ENCODE assay signal across 10 cellular contexts in genomic region chr2:238848941-238849853, GRCh38. TPM values are rescaled to one million over a fixed set of nuclear protein-coding genes. Genes with fewer than 3 reads are reported as not detected.
DNase-seq lines count a peak whose midpoint lies in the region; ATAC-seq and TF ChIP-seq lines count a peak whose summit lies in the region.
"Had no signal": no experiment of that assay in that cellular context is flagged by ENCODE, and none has a peak within 500 bp of the region (broad histone marks: within the 10 kb centered on the region; RNA-seq: fewer than 3 reads in every experiment).

No MANE protein-coding gene starts in this region.

- ATAC-seq in WTC11 (peak; percentile 15), GM21717 (IDR thresholded peaks at IDR 0.05; ENCODE audit: unreplicated experiment) (no peak), GM18517 (IDR thresholded peaks at IDR 0.05; ENCODE audit: unreplicated experiment) (no peak)

- H3K27me3 Mint-ChIP-seq in CD14-positive monocyte (ENCODE audit: low read depth in 3 of 3) (peaks cover 71 to 91% (median 77%) of the 10 kb centered on the region in 3 donors), WTC11 (ENCODE audit: low read depth) (peaks cover 78% of the 10 kb centered on the region)

- no peak overlapping the region for H2BK12ac ChIP-seq in trophoblast cell (ENCODE audit: low read length)

- H2AK5ac ChIP-seq in trophoblast cell (ENCODE audit: low read length) = no peak overlapping the region

- no peak overlapping the region for H4K91ac ChIP-seq in trophoblast cell (ENCODE audit: low read depth, low read length)

- H2BK120ac ChIP-seq in trophoblast cell (ENCODE audit: insufficient read depth, low read length, poor library complexity) = no peak overlapping the region

- POLR2A ChIA-PET in WTC11 (lab: Charles Lee) = no interaction called here

- H3K23ac ChIP-seq in trophoblast cell (ENCODE audit: low read length) = no peak overlapping the region

- H3K4me1 ChIP-seq in left ventricle myocardium inferior (peaks cover 31% of the 10 kb centered on the region), trophoblast cell (ENCODE audit: control insufficient read depth in 1 of 2, insufficient read depth in 2 of 2, low read length in 2 of 2) (peaks cover 10 to 13% of the 10 kb centered on the region in 2 experiments)

- H3K79me1 ChIP-seq in trophoblast cell (ENCODE audit: low read length) = no peaks in the 10 kb centered on the region

- no peak overlapping the region for H3K27ac Mint-ChIP-seq in CD14-positive monocyte
- H3K27ac Mint-ChIP-seq in WTC11 = no peak overlapping the region

- H3K4ac ChIP-seq in trophoblast cell (ENCODE audit: low read depth, low read length) = no peak overlapping the region

- H3K4me3 ChIP-seq in left ventricle myocardium inferior (peak overlapping the region; percentile 67), trophoblast cell (ENCODE audit: low read depth, low read length) (no peak overlapping the region)

- H3K4me2 ChIP-seq in trophoblast cell (ENCODE audit: low read length) = peak overlapping the region; percentile 2

- DNase-seq in CD14-positive monocyte (ENCODE audit: low spot score) = no peak
- peak; percentile 50 for DNase-seq in WTC11 (ENCODE audit: low spot score)
- DNase-seq in left ventricle myocardium inferior = no peak
- peak in 1 of 2 donors; percentile 6 for DNase-seq in trophoblast cell
- DNase-seq in SHP77 treated with DMSO at 0.1 percent for 48 hours (lab: John Stamatoyannopoulos, UW) = no peak
- no peak for DNase-seq in anterior cingulate cortex (lab: John Stamatoyannopoulos, UW)
- DNase-seq: left cardiac atrium had no signal

- no peak overlapping the region for H2AFZ ChIP-seq in trophoblast cell (ENCODE audit: insufficient read depth, low read length, poor library complexity)

- no peak overlapping the region for H3K14ac ChIP-seq in trophoblast cell (ENCODE audit: low read length)

- H3K9ac ChIP-seq in trophoblast cell (ENCODE audit: low read length) = no peak overlapping the region

- H3K27ac ChIP-seq in left ventricle myocardium inferior (replicated peaks) (no peak overlapping the region), trophoblast cell (ENCODE audit: low read depth, low read length) (no peak overlapping the region)

- H3K27me3 ChIP-seq in left ventricle myocardium inferior (ENCODE audit: low read depth) = peaks cover 98% of the 10 kb centered on the region
- H3K27me3 ChIP-seq in trophoblast cell (ENCODE audit: insufficient read depth, low read length) = peaks cover 44% of the 10 kb centered on the region

- H3K36me3 ChIP-seq in left ventricle myocardium inferior (no peaks in the 10 kb centered on the region), trophoblast cell (ENCODE audit: control insufficient read depth in 1 of 2, insufficient read depth in 2 of 2, low read length in 2 of 2) (no peaks in the 10 kb centered on the region)
- H3K36me3 ChIP-seq: adrenal gland had no signal

- H3K4me3 Mint-ChIP-seq in CD14-positive monocyte (peak overlapping the region; percentile 58 to 87), WTC11 (peak overlapping the region; percentile 58)

- TF ChIP-seq CTCF in CD14-positive monocyte (IDR thresholded peaks at IDR 0.05) = no peak
- no peak for TF ChIP-seq CTCF in WTC11 (IDR thresholded peaks at IDR 0.05)
- TF ChIP-seq CTCF in left ventricle myocardium inferior (IDR thresholded peaks at IDR 0.05; ENCODE audit: borderline replicate concordance) = no peak

- CTCF ChIA-PET in WTC11 (lab: Charles Lee) = interaction anchor here (0.7 to 2.6 kb wide), 7 partner anchors 13 to 295 kb away, joined by 3 to 18 read pairs (median 4); no protein-coding TSS in a partner anchor

- H4K8ac ChIP-seq in trophoblast cell (ENCODE audit: low read depth, low read length) = no peak overlapping the region

- H3K9me3 ChIP-seq in left ventricle myocardium inferior (replicated peaks) (no peaks in the 10 kb centered on the region), trophoblast cell (ENCODE audit: insufficient read depth, low read depth, low read length) (peaks cover 2% of the 10 kb centered on the region)
- H3K9me3 ChIP-seq: adrenal gland had no signal

- peaks cover 11% of the 10 kb centered on the region for H3K4me1 Mint-ChIP-seq in CD14-positive monocyte
- H3K4me1 Mint-ChIP-seq in WTC11 = peaks cover 18% of the 10 kb centered on the region

- H4K12ac ChIP-seq in trophoblast cell (ENCODE audit: low read depth, low read length) = no peak overlapping the region

- H2BK5ac ChIP-seq in trophoblast cell (ENCODE audit: low read depth, low read length, poor library complexity) = no peak overlapping the region

- WGBS in trophoblast cell (ENCODE audit: extremely low coverage, insufficient coverage, insufficient read length) = no CpG with 5 or more reads among the region's 73 CpGs

- H3K36me3 Mint-ChIP-seq in CD14-positive monocyte (peaks cover 0 to 2% of the 10 kb centered on the region in 2 donors), WTC11 (no peaks in the 10 kb centered on the region)

- no peaks in the 10 kb centered on the region for H3K79me2 ChIP-seq in trophoblast cell (ENCODE audit: control insufficient read depth, insufficient read depth, low read length, poor library complexity)

- H3K18ac ChIP-seq in trophoblast cell (ENCODE audit: low read length) = no peak overlapping the region

- H3K9me3 Mint-ChIP-seq in CD14-positive monocyte = peaks cover 0 to 17% (median 14%) of the 10 kb centered on the region in 7 donors
- no peaks in the 10 kb centered on the region for H3K9me3 Mint-ChIP-seq in WTC11

- intact Hi-C loops in CD14-positive monocyte (cut with micrococcal nuclease) = no loop called here
- intact Hi-C loops in left ventricle myocardium inferior (cut with micrococcal nuclease) = no loop called here

TF ChIP-seq in WTC11, 78 proteins besides CTCF, POLR2A, EP300 and RAD21:
- TF ChIP-seq E2F1 (CRISPR knock-in tag; IDR thresholded peaks at IDR 0.05) = no peak
- TF ChIP-seq MLX (CRISPR knock-in tag; IDR thresholded peaks at IDR 0.05) = no peak
- no peak for TF ChIP-seq ZSCAN18 (CRISPR knock-in tag; IDR thresholded peaks at IDR 0.05)
- no peak for TF ChIP-seq ESRRA (CRISPR knock-in tag; IDR thresholded peaks at IDR 0.05; ENCODE audit: borderline replicate concordance)
- no peak for TF ChIP-seq NFATC4 (CRISPR knock-in tag; IDR thresholded peaks at IDR 0.05)
- no peak for TF ChIP-seq ZNF219 (CRISPR knock-in tag; IDR thresholded peaks at IDR 0.05; ENCODE audit: borderline replicate concordance)

RNA-seq across cellular contexts. Expression of gene TWIST2, which starts 1.3 kb away (rescaled TPM):
- polyA plus RNA-seq in CD14-positive monocyte = under 1 TPM; 0.43 to 0.49 TPM
- 4.1 to 5.7 TPM (median 5.1 TPM) in 3 replicates for total RNA-seq in WTC11 (2021)
- total RNA-seq in left ventricle myocardium inferior = 2.7 TPM
- 26.0 and 27.7 TPM in 2 replicates for polyA plus RNA-seq in trophoblast cell (2013)
